8 cellular contexts compared by ENCODE assay signal in the genomic region with DNA sequence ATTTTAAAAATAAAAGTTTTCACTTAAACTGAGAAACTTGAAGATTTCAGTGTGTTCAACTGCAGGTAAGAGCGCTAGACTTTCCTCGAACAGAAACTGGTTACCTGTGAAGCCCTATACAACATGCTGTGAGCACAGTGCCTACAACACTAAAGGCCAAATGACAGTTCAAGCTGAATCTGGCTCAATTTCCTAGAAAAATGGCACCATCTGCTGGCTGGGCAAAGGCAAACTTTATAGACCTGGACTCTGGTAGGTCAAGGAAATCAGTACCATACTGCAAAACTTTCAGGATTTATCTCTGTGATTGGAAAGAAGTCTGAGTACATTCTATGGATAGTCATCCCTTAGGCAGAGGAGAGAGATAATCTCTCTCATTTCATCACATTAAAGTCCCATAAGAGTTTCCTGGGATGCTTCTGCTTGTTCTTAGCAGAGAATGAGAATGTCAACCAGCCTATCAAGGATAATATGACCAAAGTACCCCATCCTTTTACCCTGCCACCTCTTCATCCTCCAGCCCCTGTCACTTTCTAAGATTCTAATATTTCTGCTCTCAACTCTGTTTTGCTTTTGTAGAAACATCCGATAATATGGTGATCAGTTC. TPM values are rescaled to one million over a fixed set of nuclear protein-coding genes. Genes with fewer than 3 reads are reported as not detected.
DNase-seq lines count a peak whose midpoint lies in the region; ATAC-seq and TF ChIP-seq lines count a peak whose summit lies in the region.

No MANE protein-coding gene starts in this region.

- POLR2A ChIA-PET in AG04450 (lab: Yijun Ruan, JAX), result no interaction called here

- TF ChIP-seq CTCF in AG04450 (IDR thresholded peaks at IDR 0.05; ENCODE audit: low read depth, low read length), result peak; percentile 72
- TF ChIP-seq CTCF in GM13976 (IDR thresholded peaks at IDR 0.05; ENCODE audit: borderline replicate concordance, control extremely low read depth, extremely low read depth, insufficient read depth, missing control alignments), result peak; percentile 39

- ATAC-seq in GM19395 (IDR thresholded peaks at IDR 0.05; ENCODE audit: unreplicated experiment), result no peak
- ATAC-seq in stimulated activated naive CD8-positive, alpha-beta T cell treated with anti-CD3 and anti-CD28 coated beads, Interleukin-15, Interleukin-2, amounts not matched to agents 100 U/mL and 50 U/mL, for 24 hours, result no peak

- no peaks in the 10 kb centered on the region for H3K9me3 ChIP-seq in AG04450 (ENCODE audit: control insufficient read depth, insufficient read depth, low read length)
- peaks cover 4% of the 10 kb centered on the region for H3K9me3 ChIP-seq in adipocyte (ENCODE audit: control insufficient read depth, low read length)

- peaks cover 8% of the 10 kb centered on the region for H3K4me1 ChIP-seq in adipocyte (ENCODE audit: control insufficient read depth, insufficient read depth, low read length)

- no peak overlapping the region for H3K9ac ChIP-seq in adipocyte (ENCODE audit: low read length)

- no peaks in the 10 kb centered on the region for H3K27me3 ChIP-seq in AG04450 (ENCODE audit: control insufficient read depth, insufficient read depth, low read length)
- peaks cover 4% of the 10 kb centered on the region for H3K27me3 ChIP-seq in adipocyte (replicated peaks; ENCODE audit: control insufficient read depth, insufficient read depth, low read length)

- CTCF ChIA-PET in AG04450 (lab: Charles Lee), result interaction anchor here (0.6 to 3.3 kb wide), 9 partner anchors 9 to 232 kb away, joined by 3 to 110 read pairs (median 5); no protein-coding TSS in a partner anchor

- H3K4me3 ChIP-seq in AG04450 (ENCODE audit: low read depth, low read length), result no peak overlapping the region
- H3K4me3 ChIP-seq in adipocyte (ENCODE audit: low read length), result no peak overlapping the region

- no peak for DNase-seq in AG04450 (ENCODE audit: low read depth, low spot score)
- DNase-seq in GM13976 (ENCODE audit: low spot score), result peak; percentile 49
- peak; percentile 46 to 90 (median 71) for DNase-seq in NCI-H1417 (lab: John Stamatoyannopoulos, UW)
- DNase-seq in adipocyte (ENCODE audit: low read depth), result peak; percentile 63
- DNase-seq in iPS-NIHi11 (ENCODE audit: low spot score), result peak; percentile 54
- no peak for DNase-seq in stimulated activated naive CD4-positive, alpha-beta T cell (lab: John Stamatoyannopoulos, UW)
- no peak for DNase-seq in stimulated activated naive CD8-positive, alpha-beta T cell treated with anti-CD3 and anti-CD28 coated beads, Interleukin-15, Interleukin-2, amounts not matched to agents 100 U/mL and 50 U/mL, for 24 hours

- in situ Hi-C loops in GM13976 (cut with MboI; ENCODE audit: low sequenced_read_pairs, unreplicated experiment), result no loop called here

- no peak overlapping the region for H3K27ac ChIP-seq in AG04450 (ENCODE audit: low read depth, low read length)

- H3K36me3 ChIP-seq in adipocyte (ENCODE audit: control insufficient read depth, insufficient read depth, low read length, severe bottlenecking), result no peaks in the 10 kb centered on the region

RNA-seq across cellular contexts. Expression of a gene that starts 31.8 kb away (rescaled TPM):
- not detected in 2 replicates for polyA plus RNA-seq in AG04450 (2011; rRNA removed)
- polyA minus RNA-seq in AG04450 (2011; rRNA and poly(A)+ RNA removed), result not detected in 2 replicates

Comparison
In these comparisons a context has a peak if more than half of its experiments do, and no peak if none do; other contexts are left out.
1. DNase-seq: peak in GM13976 (single experiment), NCI-H1417 (3 of 3), adipocyte (single experiment) and iPS-NIHi11 (single experiment); none in AG04450 (single experiment), stimulated activated naive CD4-positive, alpha-beta T cell (0 of 6) and stimulated activated naive CD8-positive, alpha-beta T cell treated with anti-CD3 and anti-CD28 coated beads, Interleukin-15, Interleukin-2, amounts not matched to agents 100 U/mL and 50 U/mL, for 24 hours (single experiment).